In genomic region chr4:120919358-120919757, GRCh38 we compare ENCODE assay signal across 16 cellular contexts. TPM values are rescaled to one million over a fixed set of nuclear protein-coding genes. Genes with fewer than 3 reads are reported as not detected.
DNase-seq lines count a peak whose midpoint lies in the region; ATAC-seq, FAIRE-seq and TF ChIP-seq lines count a peak whose summit lies in the region.
"Had no signal": no experiment of that assay in that cellular context is flagged by ENCODE, and none has a peak within 500 bp of the region (broad histone marks: within the 10 kb centered on the region; RNA-seq: fewer than 3 reads in every experiment).

No MANE protein-coding gene starts in this region.

- ATAC-seq in activated CD4-positive, alpha-beta T cell treated with anti-CD3 and anti-CD28 coated beads for 36 hours = no peak
- ATAC-seq in GM21528 (IDR thresholded peaks at IDR 0.05; ENCODE audit: low FRiP score, unreplicated experiment) = no peak

- no peaks in the 10 kb centered on the region for H3K36me3 Mint-ChIP-seq in nephron (ENCODE audit: low read depth)
- no peaks in the 10 kb centered on the region for H3K36me3 Mint-ChIP-seq in activated CD4-positive, alpha-beta T cell treated with anti-CD3 and anti-CD28 coated beads for 36 hours (ENCODE audit: low read depth)
- H3K36me3 Mint-ChIP-seq: CD14-positive monocyte had no signal

- FAIRE-seq in bronchial epithelial cell (lab: Jason Lieb, UNC) = no peak
- FAIRE-seq: kidney had no signal

- H3K27me3 Mint-ChIP-seq in nephron (ENCODE audit: low read depth) = no peaks in the 10 kb centered on the region
- H3K27me3 Mint-ChIP-seq in activated CD4-positive, alpha-beta T cell treated with anti-CD3 and anti-CD28 coated beads for 36 hours = peaks cover 28% of the 10 kb centered on the region

- H3K4me1 Mint-ChIP-seq in nephron = peaks cover 20% of the 10 kb centered on the region
- H3K4me1 Mint-ChIP-seq in activated CD4-positive, alpha-beta T cell treated with anti-CD3 and anti-CD28 coated beads for 36 hours = peaks cover 17% of the 10 kb centered on the region

- no peak overlapping the region for H3K4me3 ChIP-seq in LNCaP clone FGC (ENCODE audit: low read depth, low read length)
- no peak overlapping the region for H3K4me3 ChIP-seq in bronchial epithelial cell (ENCODE audit: low read depth, low read length)
- H3K4me3 ChIP-seq: breast epithelium, prostate gland, SJSA1, thoracic aorta had no signal

- H3K27ac Mint-ChIP-seq in nephron = peak overlapping the region; percentile 9 to 58 (median 18)
- H3K27ac Mint-ChIP-seq in activated CD4-positive, alpha-beta T cell treated with anti-CD3 and anti-CD28 coated beads for 36 hours = no peak overlapping the region

- H3K27ac ChIP-seq in C4-2B = no peak overlapping the region
- H3K27ac ChIP-seq: breast epithelium, prostate gland, SJSA1, thoracic aorta had no signal

- intact Hi-C loops in activated CD4-positive, alpha-beta T cell treated with anti-CD3 and anti-CD28 coated beads for 36 hours (cut with DNase I, micrococcal nuclease) = loop anchor here in 1 of 2 experiments (5.0 kb wide), 1 partner anchor 847 kb away; no protein-coding TSS in a partner anchor

- no peaks in the 10 kb centered on the region for H3K27me3 ChIP-seq in bronchial epithelial cell (ENCODE audit: control insufficient read depth, insufficient read depth, low read length)
- H3K27me3 ChIP-seq: breast epithelium, SJSA1 had no signal

- peak; percentile 20; the same call in 1 of the 2 replicates for TF ChIP-seq CTCF in C4-2B (conservative IDR thresholded peaks at IDR 0.05)
- peak; percentile 22; the same call in 1 of the 2 replicates for TF ChIP-seq CTCF in LNCaP clone FGC (IDR thresholded peaks at IDR 0.05; ENCODE audit: control insufficient read depth, extremely low read depth, insufficient read depth)
- TF ChIP-seq CTCF in bronchial epithelial cell (IDR thresholded peaks at IDR 0.05; ENCODE audit: insufficient read depth, low read length, severe bottlenecking) = peak; percentile 12
- peak in 1 of 3 experiments; percentile 31 for TF ChIP-seq CTCF in nephron (IDR thresholded peaks at IDR 0.05; ENCODE audit: unreplicated experiment in 3 of 3)

- H3K36me3 ChIP-seq in bronchial epithelial cell (ENCODE audit: control insufficient read depth, insufficient read depth, low read length) = no peaks in the 10 kb centered on the region
- H3K36me3 ChIP-seq: breast epithelium, prostate gland, thoracic aorta had no signal

- CTCF ChIA-PET in activated CD4-positive, alpha-beta T cell treated with anti-CD3 and anti-CD28 coated beads for 36 hours (lab: Charles Lee) = interaction anchor here (0.8 to 1.3 kb wide), 6 partner anchors 9 to 850 kb away, joined by 3 to 4 read pairs (median 3); no protein-coding TSS in a partner anchor

- H3K9me3 Mint-ChIP-seq in nephron = no peaks in the 10 kb centered on the region
- H3K9me3 Mint-ChIP-seq in activated CD4-positive, alpha-beta T cell treated with anti-CD3 and anti-CD28 coated beads for 36 hours (ENCODE audit: low read depth) = no peaks in the 10 kb centered on the region

- POLR2A ChIA-PET in activated CD4-positive, alpha-beta T cell treated with anti-CD3 and anti-CD28 coated beads for 36 hours (lab: Charles Lee) = interaction anchor here (0.6 to 0.7 kb wide), 2 partner anchors 85 to 1534 kb away, joined by 3 to 4 read pairs; no protein-coding TSS in a partner anchor

- H3K4me3 Mint-ChIP-seq in nephron = no peak overlapping the region
- no peak overlapping the region for H3K4me3 Mint-ChIP-seq in activated CD4-positive, alpha-beta T cell treated with anti-CD3 and anti-CD28 coated beads for 36 hours

- DNase-seq in LNCaP clone FGC (ENCODE audit: low read depth) = no peak
- DNase-seq in bronchial epithelial cell (ENCODE audit: low read depth) = peak; percentile 10
- DNase-seq in amygdala (lab: John Stamatoyannopoulos, UW) = no peak
- DNase-seq in activated CD4-positive, alpha-beta T cell treated with anti-CD3 and anti-CD28 coated beads for 36 hours = no peak
- no peak for DNase-seq in SHP77 (lab: John Stamatoyannopoulos, UW)
- DNase-seq: activated effector memory CD4-positive, alpha-beta T cell treated with anti-CD3 and anti-CD28 coated beads, Interleukin-2, amount 50 U/mL, for 16 hours; EL had no signal

RNA-seq across cellular contexts. Expression of gene PRDM5, which starts 3.2 kb away (rescaled TPM):
- 8.4 and 9.0 TPM in 2 replicates for total RNA-seq in bronchial epithelial cell
- total RNA-seq in activated CD4-positive, alpha-beta T cell treated with anti-CD3 and anti-CD28 coated beads for 36 hours = under 1 TPM in 1 of 2 experiments, not detected in 1; 0.05 TPM
